In genomic region chr16:70480127-70481105, GRCh38 we compare ENCODE assay signal across 24 cellular contexts. TPM values are rescaled to one million over a fixed set of nuclear protein-coding genes. Genes with fewer than 3 reads are reported as not detected.
DNase-seq lines count a peak whose midpoint lies in the region; ATAC-seq and TF ChIP-seq lines count a peak whose summit lies in the region.
"Had no signal": no experiment of that assay in that cellular context is flagged by ENCODE, and none has a peak within 500 bp of the region (broad histone marks: within the 10 kb centered on the region; RNA-seq: fewer than 3 reads in every experiment).

No MANE protein-coding gene starts in this region.

- H3K4me1 ChIP-seq in heart left ventricle (peaks cover 0 to 32% (median 24%) of the 10 kb centered on the region in 12 donors), OCI-LY7 (ENCODE audit: insufficient read depth, low read length, poor library complexity, severe bottlenecking) (peaks cover 16% of the 10 kb centered on the region), osteoblast (ENCODE audit: insufficient read depth, low read length) (peaks cover 22% of the 10 kb centered on the region)
- H3K4me1 ChIP-seq: thyroid gland had no signal

- peaks cover 16% of the 10 kb centered on the region for H3K4me1 Mint-ChIP-seq in activated naive CD4-positive, alpha-beta T cell treated with anti-CD3 and anti-CD28 coated beads, Interleukin-2, amount 10 ng/mL, durations not matched to agents 7 days and 5 days

- no peaks in the 10 kb centered on the region for H3K9me3 Mint-ChIP-seq in activated naive CD4-positive, alpha-beta T cell treated with anti-CD3 and anti-CD28 coated beads, Interleukin-2, amount 10 ng/mL, durations not matched to agents 7 days and 5 days
- H3K9me3 Mint-ChIP-seq: naive thymus-derived CD4-positive, alpha-beta T cell had no signal

- ATAC-seq in heart left ventricle, result peak in 2 of 4 donors; percentile 7 to 9
- no peak for ATAC-seq in left cardiac atrium
- ATAC-seq: foreskin keratinocyte; naive thymus-derived CD4-positive, alpha-beta T cell; sciatic nerve had no signal

- H4K20me1 ChIP-seq in OCI-LY7 (ENCODE audit: insufficient read depth, low read length) (no peaks in the 10 kb centered on the region), osteoblast (ENCODE audit: insufficient read depth, low read length) (no peaks in the 10 kb centered on the region)

- H3K36me3 ChIP-seq in heart left ventricle, result peaks cover 0 to 78% (median 64%) of the 10 kb centered on the region in 9 donors
- peaks cover 54% of the 10 kb centered on the region for H3K36me3 ChIP-seq in OCI-LY7 (ENCODE audit: insufficient read depth, low read length)
- peaks cover 35% of the 10 kb centered on the region for H3K36me3 ChIP-seq in osteoblast (ENCODE audit: insufficient read depth, low read length)

- no peak for TF ChIP-seq POLR2A in heart left ventricle (IDR thresholded peaks at IDR 0.05)

- intact Hi-C loops in heart left ventricle (cut with DNase I), result no loop called here
- intact Hi-C loops in left cardiac atrium (cut with DNase I), result no loop called here
- intact Hi-C loops in OCI-LY7 (cut with micrococcal nuclease; ENCODE audit: unreplicated experiment), result no loop called here

- H3K4me2 ChIP-seq in OCI-LY7 (ENCODE audit: low read length), result no peak overlapping the region
- no peak overlapping the region for H3K4me2 ChIP-seq in osteoblast (ENCODE audit: insufficient read depth, low read length)

- no peak overlapping the region for H2AFZ ChIP-seq in OCI-LY7 (ENCODE audit: low read length)
- no peak overlapping the region for H2AFZ ChIP-seq in osteoblast (ENCODE audit: low read length)

- WGBS in heart left ventricle, 4 donors, result 86 to 97% (median 91%) methylated on average over 12 to 17 of the region's 17 CpGs

- H3K4me3 ChIP-seq in heart left ventricle, result no peak overlapping the region
- H3K4me3 ChIP-seq in OCI-LY7 (ENCODE audit: low read depth, low read length, poor library complexity, severe bottlenecking), result no peak overlapping the region
- H3K4me3 ChIP-seq in osteoblast (ENCODE audit: insufficient read depth, low read length), result no peak overlapping the region
- H3K4me3 ChIP-seq: ovary, thyroid gland had no signal

- H3K27me3 Mint-ChIP-seq in activated naive CD4-positive, alpha-beta T cell treated with anti-CD3 and anti-CD28 coated beads, Interleukin-2, amount 10 ng/mL, durations not matched to agents 7 days and 5 days, result no peaks in the 10 kb centered on the region
- H3K27me3 Mint-ChIP-seq: naive thymus-derived CD4-positive, alpha-beta T cell had no signal

- H3K9me2 ChIP-seq in OCI-LY7 (ENCODE audit: insufficient read depth, low read length), result no peaks in the 10 kb centered on the region

- H3K27me3 ChIP-seq in heart left ventricle, result no peaks in the 10 kb centered on the region
- no peaks in the 10 kb centered on the region for H3K27me3 ChIP-seq in osteoblast (ENCODE audit: insufficient read depth, low read length)
- H3K27me3 ChIP-seq: foreskin keratinocyte, ovary, thyroid gland had no signal

- H3K9me3 ChIP-seq in heart left ventricle, result no peaks in the 10 kb centered on the region
- H3K9me3 ChIP-seq in OCI-LY7 (ENCODE audit: low read length), result no peaks in the 10 kb centered on the region
- H3K9me3 ChIP-seq in osteoblast (ENCODE audit: low read depth, low read length), result no peaks in the 10 kb centered on the region
- H3K9me3 ChIP-seq: ovary, thyroid gland had no signal

- no peak overlapping the region for H3K27ac Mint-ChIP-seq in activated naive CD4-positive, alpha-beta T cell treated with anti-CD3 and anti-CD28 coated beads, Interleukin-2, amount 10 ng/mL, durations not matched to agents 7 days and 5 days

- no peak overlapping the region for H3K4me3 Mint-ChIP-seq in activated naive CD4-positive, alpha-beta T cell treated with anti-CD3 and anti-CD28 coated beads, Interleukin-2, amount 10 ng/mL, durations not matched to agents 7 days and 5 days
- H3K4me3 Mint-ChIP-seq: naive thymus-derived CD4-positive, alpha-beta T cell had no signal

- TF ChIP-seq CTCF in heart left ventricle (IDR thresholded peaks at IDR 0.05) (no peak), OCI-LY7 (conservative IDR thresholded peaks at IDR 0.05; ENCODE audit: low read length) (no peak), osteoblast (IDR thresholded peaks at IDR 0.05; ENCODE audit: extremely low read depth, low read depth, low read length) (no peak)

- no peaks in the 10 kb centered on the region for H3K79me2 ChIP-seq in OCI-LY7 (ENCODE audit: insufficient read depth, low read depth, low read length)
- no peaks in the 10 kb centered on the region for H3K79me2 ChIP-seq in osteoblast (ENCODE audit: insufficient read depth, low read length)

- BruUV-seq in OCI-LY7 (replicated peaks; lab: Mats Ljungman, UMichigan), result TSS peak; percentile 83

- CTCF ChIA-PET in OCI-LY7 (lab: Charles Lee; ENCODE audit: unreplicated experiment), result no interaction called here
- CTCF ChIA-PET in activated naive CD4-positive, alpha-beta T cell treated with anti-CD3 and anti-CD28 coated beads, Interleukin-2, amount 10 ng/mL, durations not matched to agents 7 days and 5 days (lab: Charles Lee), result no interaction called here

- peak in 1 of 5 donors; percentile 43 for DNase-seq in heart left ventricle
- DNase-seq in left cardiac atrium, result no peak
- peak; percentile 21 for DNase-seq in M059J (ENCODE audit: low read depth)
- no peak for DNase-seq in OCI-LY7 (ENCODE audit: low spot score)
- peak; percentile 83 for DNase-seq in osteoblast (ENCODE audit: insufficient read length, low spot score, missing footprints)
- DNase-seq in stimulated activated CD4-positive, alpha-beta T cell treated with anti-CD3 and anti-CD28 coated beads, Interleukin-4, amount 100 ng/mL, for 4 hours, result no peak
- DNase-seq in stimulated activated CD4-positive, alpha-beta T cell treated with anti-CD3 and anti-CD28 coated beads, Interleukin-2, amount 100 ng/mL, for 24 hours, result no peak
- no peak for DNase-seq in activated naive CD4-positive, alpha-beta T cell treated with anti-CD3 and anti-CD28 coated beads, Interleukin-2, amount 10 ng/mL, durations not matched to agents 7 days and 5 days
- DNase-seq: C1 segment of cervical spinal cord; central memory CD4-positive, alpha-beta T cell; foreskin keratinocyte; GF-D8; hippocampal formation; mesenchymal stem cell; naive thymus-derived CD4-positive, alpha-beta T cell; NCI-H1092; NCI-H2029 treated with DMSO at 0.1 percent for 48 hours; NCI-H526; ovary; stimulated activated naive CD4-positive, alpha-beta T cell; T-helper 2 cell; thyroid gland had no signal

- H3K27ac ChIP-seq in heart left ventricle (peak overlapping the region in 7 of 12 donors; percentile 54 to 73 (median 67)), OCI-LY7 (ENCODE audit: low read depth, low read length, poor library complexity, severe bottlenecking) (no peak overlapping the region), osteoblast (ENCODE audit: low read depth, low read length) (no peak overlapping the region)
- H3K27ac ChIP-seq: foreskin keratinocyte, ovary, thyroid gland, VCaP had no signal

- POLR2A ChIA-PET in OCI-LY7 (lab: Charles Lee), result interaction anchor here (0.5 kb wide), 1 partner anchor 8 kb away, joined by 3 read pairs; no protein-coding TSS in a partner anchor

- H3K36me3 Mint-ChIP-seq in activated naive CD4-positive, alpha-beta T cell treated with anti-CD3 and anti-CD28 coated beads, Interleukin-2, amount 10 ng/mL, durations not matched to agents 7 days and 5 days, result peaks cover 27% of the 10 kb centered on the region

RNA-seq across cellular contexts. Expression of gene FCSK, which starts 26.0 kb away (rescaled TPM):
- 10 to 100 TPM in 3 of 9 donors, 1 to 10 TPM in 6; 6.5 to 17.3 (median 8.2) TPM for total RNA-seq in heart left ventricle
- 1 to 10 TPM; 5.9 to 8.4 TPM for polyA plus RNA-seq in heart left ventricle
- 10 to 100 TPM in 1 of 2 donors, 1 to 10 TPM in 1; 9.5 to 11.4 TPM for total RNA-seq in left cardiac atrium
- 1.8 and 3.2 TPM in 2 replicates for total RNA-seq in M059J (2014; rRNA removed; shearing (Covaris generic))
- total RNA-seq in OCI-LY7 (2014; rRNA removed; shearing (Covaris generic)), result 6.8 and 7.4 TPM in 2 replicates
- total RNA-seq in OCI-LY7 (2022), result 14.2 and 14.3 TPM in 2 replicates
- 10.3 and 11.9 TPM in 2 replicates for total RNA-seq in osteoblast

RNA-seq across cellular contexts. Expression of gene ST3GAL2, which starts 41.5 kb away (rescaled TPM):
- total RNA-seq in heart left ventricle (10 to 100 TPM; 16.7 to 44.6 (median 20.1) TPM), left cardiac atrium (10 to 100 TPM; 21.1 to 23.5 TPM), OCI-LY7 (2022) (48.5 and 61.0 TPM in 2 replicates), osteoblast (22.4 and 22.7 TPM in 2 replicates)
- 10 to 100 TPM in 1 of 2 donors, 1 to 10 TPM in 1; 8.4 to 23.7 TPM for polyA plus RNA-seq in heart left ventricle
- total RNA-seq in M059J (2014; rRNA removed; shearing (Covaris generic)), result 15.7 and 32.2 TPM in 2 replicates
- 42.6 and 44.6 TPM in 2 replicates for total RNA-seq in OCI-LY7 (2014; rRNA removed; shearing (Covaris generic))

RNA-seq across cellular contexts. Expression of gene COG4, which starts 42.9 kb away (rescaled TPM):
- total RNA-seq in heart left ventricle (10 to 100 TPM; 30.7 to 45.7 (median 41.7) TPM), left cardiac atrium (10 to 100 TPM; 33.9 to 41.2 TPM), OCI-LY7 (2022) (91.6 and 100 TPM in 2 replicates), osteoblast (51.3 and 61.5 TPM in 2 replicates)
- polyA plus RNA-seq in heart left ventricle, result 10 to 100 TPM; 31.8 to 35.1 TPM
- 51.2 and 85.0 TPM in 2 replicates for total RNA-seq in M059J (2014; rRNA removed; shearing (Covaris generic))
- 41.9 and 48.8 TPM in 2 replicates for total RNA-seq in OCI-LY7 (2014; rRNA removed; shearing (Covaris generic))

RNA-seq across cellular contexts. Expression of gene SF3B3, which starts 43.2 kb away (rescaled TPM):
- total RNA-seq in heart left ventricle (100 to 1,000 TPM in 8 of 9 donors, 10 to 100 TPM in 1; 83.9 to 198 (median 158) TPM), left cardiac atrium (100 to 1,000 TPM; 119 to 165 TPM), OCI-LY7 (2022) (406 and 441 TPM in 2 replicates), osteoblast (123 and 142 TPM in 2 replicates)
- 10 to 100 TPM; 50.3 to 69.7 TPM for polyA plus RNA-seq in heart left ventricle
- 256 and 270 TPM in 2 replicates for total RNA-seq in M059J (2014; rRNA removed; shearing (Covaris generic))
- total RNA-seq in OCI-LY7 (2014; rRNA removed; shearing (Covaris generic)), result 140 and 195 TPM in 2 replicates

Comparison
In these comparisons a context has a peak if more than half of its experiments do, and no peak if none do; other contexts are left out.
1. DNase-seq: peak in M059J (single experiment) and osteoblast (single experiment); none in left cardiac atrium (single experiment), OCI-LY7 (single experiment), stimulated activated CD4-positive, alpha-beta T cell treated with anti-CD3 and anti-CD28 coated beads, Interleukin-4, amount 100 ng/mL, for 4 hours (0 of 2), stimulated activated CD4-positive, alpha-beta T cell treated with anti-CD3 and anti-CD28 coated beads, Interleukin-2, amount 100 ng/mL, for 24 hours (0 of 2) and activated naive CD4-positive, alpha-beta T cell treated with anti-CD3 and anti-CD28 coated beads, Interleukin-2, amount 10 ng/mL, durations not matched to agents 7 days and 5 days (single experiment).
2. H3K27ac ChIP-seq: peak in heart left ventricle (7 of 12); none in OCI-LY7 (single experiment) and osteoblast (single experiment).